In genomic region chr1:96730574-96731298, GRCh38 we compare ENCODE assay signal across 1 cellular context.
TF ChIP-seq lines count a peak whose summit lies in the region.

No MANE protein-coding gene starts in this region.

TF ChIP-seq in GM23338, 12 proteins besides CTCF, POLR2A, EP300 and RAD21:
- TF ChIP-seq REST (IDR thresholded peaks at IDR 0.05; ENCODE audit: unreplicated experiment): no peak
- no peak for TF ChIP-seq NANOG (IDR thresholded peaks at IDR 0.05; ENCODE audit: borderline replicate concordance)
- TF ChIP-seq JUNB (IDR thresholded peaks at IDR 0.05; ENCODE audit: unreplicated experiment): no peak
- no peak for TF ChIP-seq ZNF114 (CRISPR knock-in tag; IDR thresholded peaks at IDR 0.05)
- TF ChIP-seq EZH2phosphoT487 (IDR thresholded peaks at IDR 0.05; ENCODE audit: unreplicated experiment): no peak
